ENCODE assay signal across 7 cellular contexts in the genomic region with DNA sequence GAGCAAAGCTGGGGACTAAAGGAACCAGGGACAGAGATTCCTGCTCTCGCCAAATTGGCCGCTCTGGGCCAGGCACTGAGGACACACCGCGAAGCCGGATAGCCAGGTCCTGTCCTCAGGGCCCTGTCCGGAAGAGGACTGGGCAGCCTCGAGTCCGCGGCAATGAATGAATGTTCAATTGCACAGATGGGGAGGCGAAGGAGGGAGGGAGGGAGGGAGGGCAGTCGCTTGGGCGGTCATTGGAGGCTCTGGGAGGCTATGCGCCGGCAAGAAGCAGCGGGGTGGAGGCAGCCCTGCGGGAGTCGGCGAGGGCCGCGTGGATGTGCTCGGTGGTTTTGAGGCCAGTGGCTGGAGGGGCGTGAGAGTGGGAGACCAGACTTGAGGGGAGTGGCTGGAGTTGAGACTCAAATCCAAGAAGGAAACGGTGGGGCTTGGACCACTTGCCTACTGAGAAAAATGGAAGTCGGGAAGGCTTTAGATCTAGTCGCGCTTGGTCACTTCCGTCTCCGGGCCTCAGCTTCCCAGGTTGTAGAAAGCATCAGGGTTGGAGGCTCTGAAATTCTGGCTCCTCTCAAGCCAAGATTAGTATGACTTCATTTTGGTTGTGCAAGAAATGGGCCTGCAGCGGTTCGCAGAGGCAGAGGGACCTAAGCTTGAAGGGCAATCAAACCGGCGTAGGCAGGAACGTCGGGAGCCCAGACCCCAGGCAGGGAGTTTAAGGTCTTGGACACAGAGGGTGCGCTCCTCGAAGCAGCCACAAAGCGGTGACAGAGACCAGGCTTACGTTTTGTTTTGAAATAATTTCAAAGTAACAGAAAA.
A peak's percentile ranks its signal among the peaks of the same experiment; 100 is the strongest.
DNase-seq lines count a peak whose midpoint lies in the region; ATAC-seq and TF ChIP-seq lines count a peak whose summit lies in the region.

No MANE protein-coding gene starts in this region.

- peak; percentile 82 for TF ChIP-seq CTCF in GM13976 (IDR thresholded peaks at IDR 0.05; ENCODE audit: borderline replicate concordance, control extremely low read depth, extremely low read depth, insufficient read depth, missing control alignments)

- peak; percentile 88 for DNase-seq in GM13976 (ENCODE audit: low spot score)
- peak; percentile 64 for DNase-seq in NCI-H345 (lab: John Stamatoyannopoulos, UW)
- DNase-seq in activated CD4-positive, alpha-beta T cell treated with anti-CD3 and anti-CD28 coated beads for 24 hours (ENCODE audit: low read depth in 2 of 2), result peak; percentile 35 to 43
- peak; percentile 53 for DNase-seq in dedifferentiated amniotic fluid mesenchymal stem cell (ENCODE audit: extremely low spot score)
- peak; percentile 93 for DNase-seq in left kidney (ENCODE audit: low read depth, low spot score)
- DNase-seq in stimulated activated CD4-positive, alpha-beta T cell treated with anti-CD3 and anti-CD28 coated beads, Interleukin-1b, Interleukin-23, amount 100 ng/mL, for 4 hours (ENCODE audit: low read depth in 2 of 2), result peak; percentile 42 to 61

- ATAC-seq in HG03095 (IDR thresholded peaks at IDR 0.05; ENCODE audit: unreplicated experiment), result peak; percentile 39

- in situ Hi-C loops in GM13976 (cut with MboI; ENCODE audit: low sequenced_read_pairs, unreplicated experiment), result no loop called here

Comparison
In these comparisons a context has a peak if more than half of its experiments do, and no peak if none do; other contexts are left out.
1. Peak in every context shown above with its lines: DNase-seq and ATAC-seq.
2. DNase-seq: peak in every context shown above with its lines; median percentile 93 in left kidney; 88 in GM13976; 64 in NCI-H345; 53 in dedifferentiated amniotic fluid mesenchymal stem cell; 52 in stimulated activated CD4-positive, alpha-beta T cell treated with anti-CD3 and anti-CD28 coated beads, Interleukin-1b, Interleukin-23, amount 100 ng/mL, for 4 hours; 39 in activated CD4-positive, alpha-beta T cell treated with anti-CD3 and anti-CD28 coated beads for 24 hours.